Comparison of ENCODE assay signal across 2 cellular contexts in the genomic region with DNA sequence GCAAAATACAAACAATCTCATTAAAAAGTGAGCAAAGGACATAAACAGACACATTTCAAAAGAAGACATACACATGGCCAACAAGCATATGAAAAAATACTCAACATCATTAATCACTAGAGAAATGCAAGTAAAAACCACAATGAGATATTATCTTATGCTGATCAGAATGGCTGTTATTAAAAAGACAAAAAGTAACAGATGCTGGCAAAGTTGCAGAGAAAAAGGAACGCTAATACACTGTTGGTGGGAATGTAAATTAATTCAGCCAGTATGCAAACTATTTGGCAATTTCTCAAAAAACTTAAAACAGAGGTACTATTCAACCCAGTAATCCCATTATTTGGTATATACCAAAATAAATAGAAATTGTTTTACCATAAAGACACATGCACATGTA.
TF ChIP-seq lines count a peak whose summit lies in the region.

No MANE protein-coding gene starts in this region.

TF ChIP-seq in SK-N-SH, 30 proteins besides CTCF, POLR2A, EP300 and RAD21 (continued from another document):
- TF ChIP-seq, protein P1, sequence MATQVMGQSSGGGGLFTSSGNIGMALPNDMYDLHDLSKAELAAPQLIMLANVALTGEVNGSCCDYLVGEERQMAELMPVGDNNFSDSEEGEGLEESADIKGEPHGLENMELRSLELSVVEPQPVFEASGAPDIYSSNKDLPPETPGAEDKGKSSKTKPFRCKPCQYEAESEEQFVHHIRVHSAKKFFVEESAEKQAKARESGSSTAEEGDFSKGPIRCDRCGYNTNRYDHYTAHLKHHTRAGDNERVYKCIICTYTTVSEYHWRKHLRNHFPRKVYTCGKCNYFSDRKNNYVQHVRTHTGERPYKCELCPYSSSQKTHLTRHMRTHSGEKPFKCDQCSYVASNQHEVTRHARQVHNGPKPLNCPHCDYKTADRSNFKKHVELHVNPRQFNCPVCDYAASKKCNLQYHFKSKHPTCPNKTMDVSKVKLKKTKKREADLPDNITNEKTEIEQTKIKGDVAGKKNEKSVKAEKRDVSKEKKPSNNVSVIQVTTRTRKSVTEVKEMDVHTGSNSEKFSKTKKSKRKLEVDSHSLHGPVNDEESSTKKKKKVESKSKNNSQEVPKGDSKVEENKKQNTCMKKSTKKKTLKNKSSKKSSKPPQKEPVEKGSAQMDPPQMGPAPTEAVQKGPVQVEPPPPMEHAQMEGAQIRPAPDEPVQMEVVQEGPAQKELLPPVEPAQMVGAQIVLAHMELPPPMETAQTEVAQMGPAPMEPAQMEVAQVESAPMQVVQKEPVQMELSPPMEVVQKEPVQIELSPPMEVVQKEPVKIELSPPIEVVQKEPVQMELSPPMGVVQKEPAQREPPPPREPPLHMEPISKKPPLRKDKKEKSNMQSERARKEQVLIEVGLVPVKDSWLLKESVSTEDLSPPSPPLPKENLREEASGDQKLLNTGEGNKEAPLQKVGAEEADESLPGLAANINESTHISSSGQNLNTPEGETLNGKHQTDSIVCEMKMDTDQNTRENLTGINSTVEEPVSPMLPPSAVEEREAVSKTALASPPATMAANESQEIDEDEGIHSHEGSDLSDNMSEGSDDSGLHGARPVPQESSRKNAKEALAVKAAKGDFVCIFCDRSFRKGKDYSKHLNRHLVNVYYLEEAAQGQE (IDR thresholded peaks at IDR 0.05; ENCODE audit: low read depth, low read length), result no peak
- TF ChIP-seq TEAD4 (IDR thresholded peaks at IDR 0.05; ENCODE audit: borderline replicate concordance, insufficient read depth) (peak; percentile 34; the same call in 1 of the 2 replicates), ELF1 (IDR thresholded peaks at IDR 0.05) (no peak), FOSL2 (IDR thresholded peaks at IDR 0.05; ENCODE audit: borderline replicate concordance, low read depth) (no peak), YY1 (IDR thresholded peaks at IDR 0.05; ENCODE audit: low read depth) (no peak), POLR2AphosphoS5 (IDR thresholded peaks at IDR 0.05; ENCODE audit: low read depth, low read length) (no peak), RFX5 (IDR thresholded peaks at IDR 0.05; ENCODE audit: low read length) (no peak), CHD2 (IDR thresholded peaks at IDR 0.05; ENCODE audit: low read length, partially characterized antibody) (no peak), JUND (IDR thresholded peaks at IDR 0.05) (peak; percentile 48; the same call in 1 of the 2 replicates), GATA2 (CRISPR knock-in tag; IDR thresholded peaks at IDR 0.05) (no peak)
- TF ChIP-seq, protein P2, sequence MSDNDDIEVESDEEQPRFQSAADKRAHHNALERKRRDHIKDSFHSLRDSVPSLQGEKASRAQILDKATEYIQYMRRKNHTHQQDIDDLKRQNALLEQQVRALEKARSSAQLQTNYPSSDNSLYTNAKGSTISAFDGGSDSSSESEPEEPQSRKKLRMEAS (IDR thresholded peaks at IDR 0.05; ENCODE audit: low read depth), result no peak

TF ChIP-seq in SK-N-SH treated with all-trans-retinoic acid at 6 μM for 48 hours, 23 proteins besides CTCF, POLR2A, EP300 and RAD21 (continued from another document):
- TF ChIP-seq, protein P3, sequence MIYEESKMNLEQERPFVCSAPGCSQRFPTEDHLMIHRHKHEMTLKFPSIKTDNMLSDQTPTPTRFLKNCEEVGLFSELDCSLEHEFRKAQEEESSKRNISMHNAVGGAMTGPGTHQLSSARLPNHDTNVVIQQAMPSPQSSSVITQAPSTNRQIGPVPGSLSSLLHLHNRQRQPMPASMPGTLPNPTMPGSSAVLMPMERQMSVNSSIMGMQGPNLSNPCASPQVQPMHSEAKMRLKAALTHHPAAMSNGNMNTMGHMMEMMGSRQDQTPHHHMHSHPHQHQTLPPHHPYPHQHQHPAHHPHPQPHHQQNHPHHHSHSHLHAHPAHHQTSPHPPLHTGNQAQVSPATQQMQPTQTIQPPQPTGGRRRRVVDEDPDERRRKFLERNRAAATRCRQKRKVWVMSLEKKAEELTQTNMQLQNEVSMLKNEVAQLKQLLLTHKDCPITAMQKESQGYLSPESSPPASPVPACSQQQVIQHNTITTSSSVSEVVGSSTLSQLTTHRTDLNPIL (CRISPR knock-in tag; IDR thresholded peaks at IDR 0.05; ENCODE audit: low read depth), result no peak
- no peak for TF ChIP-seq ZFP3 (CRISPR knock-in tag; IDR thresholded peaks at IDR 0.05)
- TF ChIP-seq, protein P4, sequence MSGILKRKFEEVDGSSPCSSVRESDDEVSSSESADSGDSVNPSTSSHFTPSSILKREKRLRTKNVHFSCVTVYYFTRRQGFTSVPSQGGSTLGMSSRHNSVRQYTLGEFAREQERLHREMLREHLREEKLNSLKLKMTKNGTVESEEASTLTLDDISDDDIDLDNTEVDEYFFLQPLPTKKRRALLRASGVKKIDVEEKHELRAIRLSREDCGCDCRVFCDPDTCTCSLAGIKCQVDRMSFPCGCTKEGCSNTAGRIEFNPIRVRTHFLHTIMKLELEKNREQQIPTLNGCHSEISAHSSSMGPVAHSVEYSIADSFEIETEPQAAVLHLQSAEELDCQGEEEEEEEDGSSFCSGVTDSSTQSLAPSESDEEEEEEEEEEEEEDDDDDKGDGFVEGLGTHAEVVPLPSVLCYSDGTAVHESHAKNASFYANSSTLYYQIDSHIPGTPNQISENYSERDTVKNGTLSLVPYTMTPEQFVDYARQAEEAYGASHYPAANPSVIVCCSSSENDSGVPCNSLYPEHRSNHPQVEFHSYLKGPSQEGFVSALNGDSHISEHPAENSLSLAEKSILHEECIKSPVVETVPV (CRISPR knock-in tag; IDR thresholded peaks at IDR 0.05), result no peak
